Comparison of ENCODE assay signal across 8 cellular contexts in genomic region chr1:202154766-202155477, GRCh38. TPM values are rescaled to one million over a fixed set of nuclear protein-coding genes. Genes with fewer than 3 reads are reported as not detected.
DNase-seq lines count a peak whose midpoint lies in the region; ATAC-seq and TF ChIP-seq lines count a peak whose summit lies in the region.

No MANE protein-coding gene starts in this region.

- no peaks in the 10 kb centered on the region for H3K9me3 ChIP-seq in Loucy (ENCODE audit: insufficient read depth, low read depth, low read length)

- DNase-seq in NCI-H1417 (lab: John Stamatoyannopoulos, UW) (peak in 2 of 3 experiments; percentile 30 to 92), NCI-H1417 treated with DMSO at 0.1 percent for 48 hours (lab: John Stamatoyannopoulos, UW) (no peak), T follicular helper cell (ENCODE audit: low read depth) (peak; percentile 39), chondrocyte (ENCODE audit: low spot score) (no peak), lung microvascular endothelial cell (ENCODE audit: low read depth in 2 of 2) (peak; percentile 60 to 68)

- no peak overlapping the region for H3K27ac Mint-ChIP-seq in chondrocyte (ENCODE audit: unreplicated experiment)

- H3K79me2 ChIP-seq in Loucy (ENCODE audit: insufficient read depth, low read length), result peaks cover 94% of the 10 kb centered on the region

- peaks cover 64% of the 10 kb centered on the region for H3K4me1 ChIP-seq in Loucy (ENCODE audit: insufficient read depth, low read length, poor library complexity, severe bottlenecking)

- peak overlapping the region; percentile 98 for H3K4me3 ChIP-seq in Loucy (ENCODE audit: low read length, poor library complexity, severe bottlenecking)

- TF ChIP-seq CTCF in Loucy (conservative IDR thresholded peaks at IDR 0.05; ENCODE audit: low read length) (peak; percentile 79), chondrocyte (IDR thresholded peaks at IDR 0.05) (peak; percentile 73)

- H3K4me2 ChIP-seq in Loucy (ENCODE audit: low read depth, low read length, poor library complexity, severe bottlenecking), result peak overlapping the region; percentile 96

- H3K36me3 ChIP-seq in Loucy (ENCODE audit: insufficient read depth, low read length), result peaks cover 70% of the 10 kb centered on the region

- no peaks in the 10 kb centered on the region for H3K9me2 ChIP-seq in Loucy (replicated peaks; ENCODE audit: low read depth, low read length)

- H2AFZ ChIP-seq in Loucy (ENCODE audit: low read length), result no peak overlapping the region

- H3K4me1 Mint-ChIP-seq in chondrocyte (ENCODE audit: low read depth), result peaks cover 12% of the 10 kb centered on the region

- peak overlapping the region; percentile 100 for H3K9ac ChIP-seq in Loucy (ENCODE audit: low read depth, low read length, poor library complexity, severe bottlenecking)

- H3K9me3 Mint-ChIP-seq in chondrocyte (ENCODE audit: low read depth), result no peaks in the 10 kb centered on the region

- no peaks in the 10 kb centered on the region for H3K27me3 Mint-ChIP-seq in chondrocyte (ENCODE audit: low read depth)

- peaks cover 3% of the 10 kb centered on the region; the same call in 1 of the 2 replicates for H3F3A ChIP-seq in Loucy (ENCODE audit: low read depth)

- no peak overlapping the region for H3K4me3 Mint-ChIP-seq in chondrocyte (ENCODE audit: unreplicated experiment)

- no peak for ATAC-seq in HG02588 (IDR thresholded peaks at IDR 0.05; ENCODE audit: unreplicated experiment)
- ATAC-seq in GM19463 (IDR thresholded peaks at IDR 0.05; ENCODE audit: unreplicated experiment), result no peak

- no peaks in the 10 kb centered on the region for H3K36me3 Mint-ChIP-seq in chondrocyte (ENCODE audit: low read depth)

- H4K20me1 ChIP-seq in Loucy (ENCODE audit: insufficient read depth, low read length, poor library complexity, severe bottlenecking), result peaks cover 83% of the 10 kb centered on the region

- no peaks in the 10 kb centered on the region for H3K27me3 ChIP-seq in Loucy (ENCODE audit: insufficient read depth, low read length, poor library complexity, severe bottlenecking)

RNA-seq across cellular contexts. Expression of gene PTPN7, which starts 5.5 kb away (rescaled TPM):
- not detected in 3 replicates for total RNA-seq in chondrocyte
- not detected in 2 replicates for total RNA-seq in lung microvascular endothelial cell

RNA-seq across cellular contexts. Expression of gene ARL8A, which starts 10.4 kb away (rescaled TPM):
- total RNA-seq in chondrocyte, result 73.9 to 95.1 TPM (median 95.1 TPM) in 3 replicates
- 16.8 and 25.2 TPM in 2 replicates for total RNA-seq in lung microvascular endothelial cell

RNA-seq across cellular contexts. Expression of gene GPR37L1, which starts 32.2 kb away (rescaled TPM):
- not detected in 3 replicates for total RNA-seq in chondrocyte
- under 0.01 TPM in 1 of 2 replicates, not detected in the other for total RNA-seq in lung microvascular endothelial cell

RNA-seq across cellular contexts. Expression of gene LGR6, which starts 38.7 kb away (rescaled TPM):
- total RNA-seq in chondrocyte (1.4 to 4.1 TPM (median 1.8 TPM) in 3 replicates), lung microvascular endothelial cell (not detected in 2 replicates)

Comparison
In these comparisons a context has a peak if more than half of its experiments do, and no peak if none do; other contexts are left out.
1. DNase-seq: peak in NCI-H1417 (2 of 3), T follicular helper cell (single experiment) and lung microvascular endothelial cell (2 of 2); none in NCI-H1417 treated with DMSO at 0.1 percent for 48 hours (single experiment) and chondrocyte (single experiment).